ENCODE assay signal across 23 cellular contexts in genomic region chr2:231369580-231370428, GRCh38. TPM values are rescaled to one million over a fixed set of nuclear protein-coding genes. Genes with fewer than 3 reads are reported as not detected.
DNase-seq lines count a peak whose midpoint lies in the region; ATAC-seq and TF ChIP-seq lines count a peak whose summit lies in the region.
"Had no signal": no experiment of that assay in that cellular context is flagged by ENCODE, and none has a peak within 500 bp of the region (broad histone marks: within the 10 kb centered on the region; RNA-seq: fewer than 3 reads in every experiment).

No MANE protein-coding gene starts in this region.

- no peaks in the 10 kb centered on the region for H3K79me2 ChIP-seq in PC-9 (ENCODE audit: low read depth)

- TF ChIP-seq CTCF in PC-9 (conservative IDR thresholded peaks at IDR 0.05) (no peak), mucosa of descending colon (IDR thresholded peaks at IDR 0.05) (no peak)

- no peaks in the 10 kb centered on the region for H3K9me2 ChIP-seq in PC-9 (ENCODE audit: insufficient read depth)

- H3K36me3 Mint-ChIP-seq in T-helper 17 cell (ENCODE audit: low read depth), result no peaks in the 10 kb centered on the region
- H3K36me3 Mint-ChIP-seq: activated naive CD4-positive, alpha-beta T cell treated with anti-CD3 and anti-CD28 coated beads, Interleukin-2, amount 10 ng/mL, durations not matched to agents 7 days and 5 days had no signal

- H3F3A ChIP-seq in PC-9 (ENCODE audit: insufficient read depth, low read depth), result peaks cover 31% of the 10 kb centered on the region

- H3K27me3 ChIP-seq in PC-9 (ENCODE audit: insufficient read depth, low read depth), result no peaks in the 10 kb centered on the region
- H3K27me3 ChIP-seq: neutrophil had no signal

- H3K4me3 ChIP-seq in PC-9 (no peak overlapping the region), mucosa of descending colon (no peak overlapping the region)

- no peak overlapping the region for H2AFZ ChIP-seq in PC-9

- H3K36me3 ChIP-seq in PC-9 (ENCODE audit: low read depth) (no peaks in the 10 kb centered on the region), mucosa of descending colon (ENCODE audit: low read depth) (no peaks in the 10 kb centered on the region)
- H3K36me3 ChIP-seq: neutrophil had no signal

- H4K20me1 ChIP-seq in PC-9 (ENCODE audit: insufficient read depth), result no peaks in the 10 kb centered on the region

- no peak overlapping the region for H3K27ac Mint-ChIP-seq in T-helper 17 cell
- H3K27ac Mint-ChIP-seq: activated CD8-positive, alpha-beta T cell treated with anti-CD3 and anti-CD28 coated beads, Interleukin-2, amount 10 ng/mL, durations not matched to agents 7 days and 5 days; activated naive CD4-positive, alpha-beta T cell treated with anti-CD3 and anti-CD28 coated beads, Interleukin-2, amount 10 ng/mL, durations not matched to agents 7 days and 5 days; CD4-positive, alpha-beta T cell; HFFc6 had no signal

- peaks cover 4% of the 10 kb centered on the region for H3K4me1 Mint-ChIP-seq in T-helper 17 cell
- H3K4me1 Mint-ChIP-seq: activated naive CD4-positive, alpha-beta T cell treated with anti-CD3 and anti-CD28 coated beads, Interleukin-2, amount 10 ng/mL, durations not matched to agents 7 days and 5 days had no signal

- ATAC-seq in left cardiac atrium (peak; percentile 51 to 75), mucosa of descending colon (no peak), T-helper 17 cell (no peak)
- ATAC-seq: activated CD4-positive, CD25-positive, alpha-beta regulatory T cell treated with anti-CD3 and anti-CD28 coated beads, Interleukin-2, amount 50 U/mL, for 24 hours; activated CD8-positive, alpha-beta T cell treated with anti-CD3 and anti-CD28 coated beads, Interleukin-2, amount 10 ng/mL, durations not matched to agents 7 days and 5 days; activated T-cell treated with anti-CD3 and anti-CD28 coated beads, Interleukin-2, amount 50 U/mL, for 4 hours; left colon had no signal

- H3K9me3 ChIP-seq in PC-9 (ENCODE audit: insufficient read depth, low read depth) (no peaks in the 10 kb centered on the region), mucosa of descending colon (no peaks in the 10 kb centered on the region), T-helper 17 cell (ENCODE audit: control insufficient read depth, low read length, poor library complexity, severe bottlenecking) (no peaks in the 10 kb centered on the region)
- H3K9me3 ChIP-seq: neutrophil had no signal

- peaks cover 4% of the 10 kb centered on the region for H3K27me3 Mint-ChIP-seq in T-helper 17 cell
- H3K27me3 Mint-ChIP-seq: CD4-positive, alpha-beta T cell had no signal

- POLR2A ChIA-PET in PC-9 (lab: Charles Lee; ENCODE audit: unreplicated experiment), result interaction anchor here (0.6 kb wide), 2 partner anchors 21 to 118 kb away, joined by 3 to 5 read pairs; no protein-coding TSS in a partner anchor

- intact Hi-C loops in PC-9 (cut with micrococcal nuclease; ENCODE audit: unreplicated experiment), result no loop called here
- intact Hi-C loops in left cardiac atrium (cut with DNase I), result no loop called here
- intact Hi-C loops in mucosa of descending colon (cut with DNase I, micrococcal nuclease), result no loop called here

- H3K27ac ChIP-seq in PC-9, result peak overlapping the region; percentile 56
- H3K27ac ChIP-seq: HL-60, neutrophil had no signal

- DNase-seq in ELF-1 (ENCODE audit: low read depth, low spot score), result peak; percentile 86
- DNase-seq in PC-9, result peak in 1 of 2 experiments; percentile 72
- DNase-seq in left cardiac atrium, result no peak
- peak in 2 of 3 donors; percentile 30 to 43 for DNase-seq in mucosa of descending colon
- no peak for DNase-seq in T-helper 1 cell
- DNase-seq in DMS53 (lab: John Stamatoyannopoulos, UW), result no peak
- DNase-seq in HuH-7 (ENCODE audit: low spot score), result no peak
- DNase-seq in T-helper 17 cell, result no peak
- DNase-seq: ACHN; activated CD8-positive, alpha-beta T cell treated with anti-CD3 and anti-CD28 coated beads, Interleukin-2, amount 10 ng/mL, durations not matched to agents 7 days and 5 days; activated naive CD4-positive, alpha-beta T cell treated with anti-CD3 and anti-CD28 coated beads, Interleukin-2, amount 10 ng/mL, durations not matched to agents 7 days and 5 days; activated T-cell treated with anti-CD3 and anti-CD28 coated beads, Interleukin-2, amount 50 U/mL, for 4 hours; CD4-positive, alpha-beta T cell; DMS79; HFFc6; KG1; left colon; NCI-H2029 treated with DMSO at 0.1 percent for 48 hours had no signal

- H3K4me3 Mint-ChIP-seq in T-helper 17 cell, result no peak overlapping the region
- H3K4me3 Mint-ChIP-seq: activated CD8-positive, alpha-beta T cell treated with anti-CD3 and anti-CD28 coated beads, Interleukin-2, amount 10 ng/mL, durations not matched to agents 7 days and 5 days; activated naive CD4-positive, alpha-beta T cell treated with anti-CD3 and anti-CD28 coated beads, Interleukin-2, amount 10 ng/mL, durations not matched to agents 7 days and 5 days; activated T-cell treated with anti-CD3 and anti-CD28 coated beads, Interleukin-2, amount 50 U/mL, for 4 hours; CD4-positive, alpha-beta T cell; HFFc6 had no signal

- peaks cover 57% of the 10 kb centered on the region for H3K4me1 ChIP-seq in PC-9 (replicated peaks; ENCODE audit: insufficient read depth)
- no peaks in the 10 kb centered on the region for H3K4me1 ChIP-seq in mucosa of descending colon (ENCODE audit: low read depth)

- BruUV-seq in PC-9 (replicated peaks; lab: Mats Ljungman, UMichigan), result no TSS peak

- CTCF ChIA-PET in PC-9 (lab: Charles Lee), result interaction anchor here (0.6 kb wide), 1 partner anchor 79 kb away, joined by 3 read pairs; no protein-coding TSS in a partner anchor

- peak overlapping the region; percentile 52 for H3K4me2 ChIP-seq in PC-9

RNA-seq across cellular contexts. Expression of gene B3GNT7, which starts 25.7 kb away (rescaled TPM):
- total RNA-seq in PC-9 (2021) (14.0 and 25.8 TPM in 2 replicates), left cardiac atrium (1 to 10 TPM; 4.5 to 8.0 TPM), mucosa of descending colon (100 to 1,000 TPM in 2 of 3 donors, 10 to 100 TPM in 1; 77.7 to 330 (median 149) TPM), T-helper 17 cell (under 1 TPM; 0.22 to 0.37 TPM)
- total RNA-seq: NCI-H460; T-helper 1 cell treated with Interleukin-12 subunit alpha and Interleukin-12 subunit beta and Interleukin-4 antibody, amounts not matched to agents 30 ng/mL and 1 ng/mL, for 36 hours had no signal

Comparison
In these comparisons a context has a peak if more than half of its experiments do, and no peak if none do; other contexts are left out.
1. DNase-seq: peak in ELF-1 (single experiment) and mucosa of descending colon (2 of 3); none in left cardiac atrium (single experiment), T-helper 1 cell (0 of 5), DMS53 (single experiment), HuH-7 (single experiment) and T-helper 17 cell (0 of 3).
2. ATAC-seq: peak in left cardiac atrium (2 of 2); none in mucosa of descending colon (single experiment) and T-helper 17 cell (single experiment).
3. RNA of gene B3GNT7, which starts 25.7 kb away (total RNA-seq): 77.7 to 330 TPM in mucosa of descending colon, 14.0 to 25.8 TPM in PC-9 and 4.5 to 8.0 TPM in left cardiac atrium; 0.22 to 0.37 TPM in T-helper 17 cell; every median in the first group is over 4 times any median in the second.